Comparison of ENCODE assay signal across 23 cellular contexts in the genomic region with DNA sequence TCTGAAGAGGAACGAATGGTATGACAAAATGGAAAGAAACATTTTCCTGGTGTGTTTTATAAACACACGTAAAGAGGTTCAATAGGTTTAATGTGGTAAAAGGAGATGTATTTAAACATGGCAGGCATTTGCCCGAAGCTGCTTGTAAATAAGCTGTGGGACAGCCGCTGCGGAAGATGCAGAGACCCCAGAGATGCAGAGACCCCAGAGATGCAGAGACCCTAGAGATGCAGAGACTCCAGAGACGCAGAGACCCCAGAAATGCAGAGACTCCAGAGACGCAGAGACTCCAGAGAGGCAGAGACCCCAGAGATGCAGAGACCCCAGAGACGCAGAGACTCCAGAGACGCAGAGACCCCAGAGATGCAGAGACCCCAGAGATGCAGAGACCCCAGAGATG.
A peak's percentile ranks its signal among the peaks of the same experiment; 100 is the strongest.
DNase-seq lines count a peak whose midpoint lies in the region; ATAC-seq and TF ChIP-seq lines count a peak whose summit lies in the region.
"Had no signal": no experiment of that assay in that cellular context is flagged by ENCODE, and none has a peak within 500 bp of the region (broad histone marks: within the 10 kb centered on the region; RNA-seq: fewer than 3 reads in every experiment).

No MANE protein-coding gene starts in this region.

- no peak overlapping the region for H4K8ac ChIP-seq in neuronal stem cell (ENCODE audit: low read depth, low read length)

- no peaks in the 10 kb centered on the region for H3K79me1 ChIP-seq in neuronal stem cell (ENCODE audit: low read depth, low read length)

- no peaks in the 10 kb centered on the region for H3K36me3 Mint-ChIP-seq in endodermal cell (ENCODE audit: low read depth)
- H3K36me3 Mint-ChIP-seq: CD14-positive monocyte; CD8-positive, alpha-beta memory T cell had no signal

- intact Hi-C loops in upper lobe of right lung (cut with DNase I): loop anchor here (10.0 kb wide), 1 partner anchor 689 kb away; no protein-coding TSS in a partner anchor

- ATAC-seq in upper lobe of right lung: no peak
- no peak for ATAC-seq in GM21360 (IDR thresholded peaks at IDR 0.05; ENCODE audit: unreplicated experiment)
- no peak for ATAC-seq in HG02973 (IDR thresholded peaks at IDR 0.05; ENCODE audit: unreplicated experiment)
- ATAC-seq: A549, GM12878 had no signal

- H3K18ac ChIP-seq in neuronal stem cell (ENCODE audit: low read length): no peak overlapping the region

- H3K4me2 ChIP-seq in neuronal stem cell (ENCODE audit: insufficient read depth, low read length, poor library complexity, severe bottlenecking): no peak overlapping the region
- H3K4me2 ChIP-seq: A549; BLaER1 treated with 17β-estradiol and CSF1 and Interleukin-3, amounts not matched to agents 10 nM and 100 nM had no signal

- H3K9me3 Mint-ChIP-seq in endodermal cell: peaks cover 21% of the 10 kb centered on the region
- H3K9me3 Mint-ChIP-seq: CD4-positive, alpha-beta T cell had no signal

- peaks cover 80% of the 10 kb centered on the region for H3K9me3 ChIP-seq in endodermal cell (ENCODE audit: control insufficient read depth, low read length)
- H3K9me3 ChIP-seq in neuronal stem cell (replicated peaks in 1 of 2; ENCODE audit: control insufficient read depth in 2 of 2, insufficient read depth in 1 of 2, low read depth in 1 of 2, low read length in 2 of 2): peaks cover 0 to 5% of the 10 kb centered on the region in 2 donors
- H3K9me3 ChIP-seq in upper lobe of right lung: no peaks in the 10 kb centered on the region
- H3K9me3 ChIP-seq: A549, BE2C had no signal

- no peak overlapping the region for H2AK5ac ChIP-seq in neuronal stem cell (ENCODE audit: low read depth, low read length)

- WGBS in endodermal cell (ENCODE audit: insufficient coverage in 1 of 2, insufficient read length in 1 of 2), 2 experiments: 89 to 90% methylated on average over 6 to 9 of the region's 9 CpGs
- no CpG with 5 or more reads among the region's 9 CpGs for WGBS in neuronal stem cell (ENCODE audit: extremely low coverage in 2 of 2, insufficient read length in 2 of 2, insufficient replicate concordance in 1 of 2), 2 donors

- no peak overlapping the region for H2BK12ac ChIP-seq in neuronal stem cell (ENCODE audit: low read length)

- H3K4me3 ChIP-seq in endodermal cell (ENCODE audit: low read length) (peak overlapping the region; percentile 67), neuronal stem cell (ENCODE audit: low read length in 2 of 2) (no peak overlapping the region), upper lobe of right lung (no peak overlapping the region)
- H3K4me3 ChIP-seq: A549; BLaER1 treated with 17β-estradiol and CSF1 and Interleukin-3, amounts not matched to agents 10 nM and 100 nM; GM12878 had no signal

- H3K4me1 ChIP-seq in endodermal cell (ENCODE audit: control insufficient read depth, insufficient read depth, low read length) (no peaks in the 10 kb centered on the region), neuronal stem cell (ENCODE audit: control insufficient read depth in 2 of 2, insufficient read depth in 1 of 2, low read depth in 1 of 2, low read length in 2 of 2) (peaks cover 0 to 17% of the 10 kb centered on the region in 2 donors), upper lobe of right lung (no peaks in the 10 kb centered on the region)
- H3K4me1 ChIP-seq: A549, BE2C had no signal

- no peak overlapping the region for H3K9ac ChIP-seq in endodermal cell (ENCODE audit: extremely low read depth, low read length, poor library complexity, severe bottlenecking)
- no peak overlapping the region for H3K9ac ChIP-seq in neuronal stem cell (ENCODE audit: low read depth, low read length, poor library complexity)
- H3K9ac ChIP-seq: BLaER1 treated with 17β-estradiol and CSF1 and Interleukin-3, amounts not matched to agents 10 nM and 100 nM had no signal

- no peak overlapping the region for H3K4ac ChIP-seq in neuronal stem cell (ENCODE audit: low read length)

- no peaks in the 10 kb centered on the region for H3K36me3 ChIP-seq in endodermal cell (ENCODE audit: control insufficient read depth, insufficient read depth, low read length)
- H3K36me3 ChIP-seq in neuronal stem cell (replicated peaks in 1 of 2; ENCODE audit: control insufficient read depth in 2 of 2, insufficient read depth in 2 of 2, low read length in 2 of 2): no peaks in the 10 kb centered on the region
- H3K36me3 ChIP-seq in upper lobe of right lung: no peaks in the 10 kb centered on the region
- H3K36me3 ChIP-seq: BE2C; BLaER1 treated with 17β-estradiol and CSF1 and Interleukin-3, amounts not matched to agents 10 nM and 100 nM had no signal

- TF ChIP-seq CTCF in endodermal cell (conservative IDR thresholded peaks at IDR 0.05): no peak
- TF ChIP-seq CTCF in upper lobe of right lung (IDR thresholded peaks at IDR 0.05): no peak

- no peaks in the 10 kb centered on the region for H3K27me3 Mint-ChIP-seq in endodermal cell (ENCODE audit: insufficient read depth)

- no peak overlapping the region for H4K91ac ChIP-seq in neuronal stem cell (ENCODE audit: low read depth, low read length, poor library complexity)

- no peak for DNase-seq in endodermal cell
- DNase-seq in mesenteric fat pad (ENCODE audit: low spot score): peak; percentile 71
- no peak for DNase-seq in neuronal stem cell (ENCODE audit: low spot score)
- DNase-seq in upper lobe of right lung: peak; percentile 12
- DNase-seq in SHP77 (lab: John Stamatoyannopoulos, UW): no peak
- DNase-seq: 8988T; ACHN; AML-193; BE2C; CD4-positive, alpha-beta T cell; DMS 273 treated with DMSO at 0.1 percent for 48 hours; DMS79; EL; GDM1; H7; HCEC 1CT had no signal

- H2BK120ac ChIP-seq in neuronal stem cell (ENCODE audit: low read depth, low read length): no peak overlapping the region

- no peaks in the 10 kb centered on the region for H3K27me3 ChIP-seq in endodermal cell (ENCODE audit: control insufficient read depth, insufficient read depth, low read length, poor library complexity, severe bottlenecking)
- H3K27me3 ChIP-seq in neuronal stem cell (ENCODE audit: control insufficient read depth in 3 of 3, insufficient read depth in 3 of 3, low read depth in 1 of 3, low read length in 3 of 3): no peaks in the 10 kb centered on the region
- H3K27me3 ChIP-seq in upper lobe of right lung: no peaks in the 10 kb centered on the region
- H3K27me3 ChIP-seq: BE2C; BLaER1 treated with 17β-estradiol and CSF1 and Interleukin-3, amounts not matched to agents 10 nM and 100 nM had no signal

- no peak overlapping the region for H3K4me3 Mint-ChIP-seq in endodermal cell
- H3K4me3 Mint-ChIP-seq: CD14-positive monocyte; CD4-positive, alpha-beta T cell; CD8-positive, alpha-beta memory T cell had no signal

- no peak overlapping the region for H2AFZ ChIP-seq in neuronal stem cell (ENCODE audit: low read length)

- H3K23ac ChIP-seq in neuronal stem cell (ENCODE audit: low read depth, low read length, poor library complexity): no peak overlapping the region

- no peak overlapping the region for H3K27ac Mint-ChIP-seq in endodermal cell
- H3K27ac Mint-ChIP-seq: CD14-positive monocyte; CD4-positive, alpha-beta T cell; CD8-positive, alpha-beta memory T cell had no signal

- H3K14ac ChIP-seq in neuronal stem cell (ENCODE audit: low read length): no peak overlapping the region

- H3K27ac ChIP-seq in endodermal cell (ENCODE audit: low read depth, low read length) (no peak overlapping the region), neuronal stem cell (replicated peaks; ENCODE audit: low read length) (no peak overlapping the region), upper lobe of right lung (no peak overlapping the region)
- H3K27ac ChIP-seq: A549; BLaER1 treated with 17β-estradiol and CSF1 and Interleukin-3, amounts not matched to agents 10 nM and 100 nM had no signal

- H3K4me1 Mint-ChIP-seq in endodermal cell: no peaks in the 10 kb centered on the region
- H3K4me1 Mint-ChIP-seq: CD14-positive monocyte; CD8-positive, alpha-beta memory T cell had no signal

- no peak overlapping the region for H2BK5ac ChIP-seq in neuronal stem cell (ENCODE audit: low read length)

- peak overlapping the region; percentile 30 for H2BK15ac ChIP-seq in neuronal stem cell (ENCODE audit: low read length)

Comparison
In these comparisons a context has a peak if more than half of its experiments do, and no peak if none do; other contexts are left out.
1. DNase-seq: peak in mesenteric fat pad (single experiment) and upper lobe of right lung (single experiment); none in endodermal cell (single experiment), neuronal stem cell (single experiment) and SHP77 (0 of 2).